ENCODE assay signal across 9 cellular contexts in genomic region chr13:26985285-26985878, GRCh38.
DNase-seq lines count a peak whose midpoint lies in the region; ATAC-seq and TF ChIP-seq lines count a peak whose summit lies in the region.
"Had no signal": no experiment of that assay in that cellular context is flagged by ENCODE, and none has a peak within 500 bp of the region (broad histone marks: within the 10 kb centered on the region; RNA-seq: fewer than 3 reads in every experiment).

No MANE protein-coding gene starts in this region.

- H3K9me3 ChIP-seq in psoas muscle, result no peaks in the 10 kb centered on the region

- 8 to 15% (median 9%) methylated on average over 6 of the region's 6 CpGs for WGBS in psoas muscle, 3 donors

- H3K27me3 ChIP-seq in psoas muscle (ENCODE audit: insufficient read depth in 3 of 3, low read length in 2 of 3), result peaks cover 0 to 2% (median 0%) of the 10 kb centered on the region in 3 donors

- H3K4me1 ChIP-seq in psoas muscle, result no peaks in the 10 kb centered on the region

- no peaks in the 10 kb centered on the region for H3K36me3 Mint-ChIP-seq in activated naive CD8-positive, alpha-beta T cell treated with anti-CD3 and anti-CD28 coated beads for 36 hours

- no peak overlapping the region for H3K27ac Mint-ChIP-seq in activated naive CD8-positive, alpha-beta T cell treated with anti-CD3 and anti-CD28 coated beads for 36 hours
- H3K27ac Mint-ChIP-seq: dendritic cell treated with granulocyte-macrophage colony-stimulating factor and Interleukin-4, amounts not matched to agents 40 ng/mL and 50 ng/mL, for 4 days had no signal

- TF ChIP-seq POLR2A in NB4 (IDR thresholded peaks at IDR 0.05; ENCODE audit: extremely low read depth, insufficient read length), result no peak

- intact Hi-C loops in Right ventricle myocardium superior (cut with DNase I), result loop anchor here (2.0 to 5.0 kb wide), 2 partner anchors 297 to 373 kb away; no protein-coding TSS in a partner anchor
- intact Hi-C loops in psoas muscle (cut with DNase I), result loop anchor here (1.0 to 10.0 kb wide), 11 partner anchors 187 to 999 kb away; partner anchors contain the start of genes USP12 (in 2 of the 2) and URAD (in 1 of the 2)

- H3K4me1 Mint-ChIP-seq in activated naive CD8-positive, alpha-beta T cell treated with anti-CD3 and anti-CD28 coated beads for 36 hours, result peaks cover 5% of the 10 kb centered on the region

- ATAC-seq in GM21786 (IDR thresholded peaks at IDR 0.05; ENCODE audit: unreplicated experiment) (peak; percentile 53), Right ventricle myocardium superior (ENCODE audit: poor library complexity) (peak; percentile 78), psoas muscle (peak; percentile 85 to 96 (median 88)), HG02759 (IDR thresholded peaks at IDR 0.05; ENCODE audit: unreplicated experiment) (no peak)

- H3K27me3 Mint-ChIP-seq in activated naive CD8-positive, alpha-beta T cell treated with anti-CD3 and anti-CD28 coated beads for 36 hours, result peaks cover 10% of the 10 kb centered on the region
- H3K27me3 Mint-ChIP-seq: dendritic cell treated with granulocyte-macrophage colony-stimulating factor and Interleukin-4, amounts not matched to agents 40 ng/mL and 50 ng/mL, for 4 days had no signal

- no peak overlapping the region for H3K4me3 ChIP-seq in NB4 (ENCODE audit: low read depth, low read length)
- no peak overlapping the region for H3K4me3 ChIP-seq in psoas muscle

- peak; percentile 68 for TF ChIP-seq CTCF in NB4 (IDR thresholded peaks at IDR 0.05; ENCODE audit: low read depth, low read length)
- peak; percentile 86 for TF ChIP-seq CTCF in psoas muscle (IDR thresholded peaks at IDR 0.05)

- no peak overlapping the region for H3K27ac ChIP-seq in psoas muscle

- DNase-seq in DMS 273 (lab: John Stamatoyannopoulos, UW; ENCODE audit: unreplicated experiment) (peak; percentile 89), NB4 (ENCODE audit: low read depth) (peak; percentile 93), SKM-1 treated with dmso at 0.1 percent for 144 hours (lab: John Stamatoyannopoulos, UW; ENCODE audit: unreplicated experiment) (peak; percentile 74), Right ventricle myocardium superior (peak; percentile 47), psoas muscle (no peak)
- peak; percentile 58 for DNase-seq in activated naive CD8-positive, alpha-beta T cell treated with anti-CD3 and anti-CD28 coated beads for 36 hours

- H3K9me3 Mint-ChIP-seq in activated naive CD8-positive, alpha-beta T cell treated with anti-CD3 and anti-CD28 coated beads for 36 hours, result no peaks in the 10 kb centered on the region
- H3K9me3 Mint-ChIP-seq: dendritic cell treated with granulocyte-macrophage colony-stimulating factor and Interleukin-4, amounts not matched to agents 40 ng/mL and 50 ng/mL, for 4 days had no signal

- H3K36me3 ChIP-seq in psoas muscle (ENCODE audit: insufficient read depth in 1 of 2, low read depth in 1 of 2), result no peaks in the 10 kb centered on the region

- no peak overlapping the region for H3K4me3 Mint-ChIP-seq in activated naive CD8-positive, alpha-beta T cell treated with anti-CD3 and anti-CD28 coated beads for 36 hours
- H3K4me3 Mint-ChIP-seq: dendritic cell treated with granulocyte-macrophage colony-stimulating factor and Interleukin-4, amounts not matched to agents 40 ng/mL and 50 ng/mL, for 4 days had no signal

Comparison
In these comparisons a context has a peak if more than half of its experiments do, and no peak if none do; other contexts are left out.
1. DNase-seq: peak in DMS 273 (single experiment), NB4 (single experiment), SKM-1 treated with dmso at 0.1 percent for 144 hours (single experiment), activated naive CD8-positive, alpha-beta T cell treated with anti-CD3 and anti-CD28 coated beads for 36 hours (single experiment) and Right ventricle myocardium superior (single experiment); none in psoas muscle (0 of 2).